In the genomic region with DNA sequence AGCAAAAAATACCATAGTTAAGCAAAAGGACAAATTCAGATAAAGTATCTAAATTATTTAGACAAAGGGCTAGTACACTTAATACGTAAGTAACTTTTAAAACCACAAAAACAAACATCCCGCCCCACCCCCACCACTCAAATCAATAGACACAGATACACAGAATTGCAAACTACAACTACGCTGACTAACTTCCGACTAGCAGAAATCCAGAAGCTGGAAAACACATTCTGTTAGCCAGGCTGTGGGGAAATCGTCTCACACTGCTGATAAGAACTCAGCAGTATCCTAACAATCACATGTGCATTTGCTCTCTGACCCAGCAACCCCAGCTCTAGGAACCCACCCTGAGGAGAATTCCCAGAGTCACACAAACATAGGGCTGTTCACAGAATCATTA, we compare ENCODE assay signal across 22 cellular contexts. TPM values are rescaled to one million over a fixed set of nuclear protein-coding genes. Genes with fewer than 3 reads are reported as not detected.
A peak's percentile ranks its signal among the peaks of the same experiment; 100 is the strongest.
DNase-seq lines count a peak whose midpoint lies in the region; ATAC-seq and TF ChIP-seq lines count a peak whose summit lies in the region.
"Had no signal": no experiment of that assay in that cellular context is flagged by ENCODE, and none has a peak within 500 bp of the region (broad histone marks: within the 10 kb centered on the region; RNA-seq: fewer than 3 reads in every experiment).

No MANE protein-coding gene starts in this region.

- no peak for TF ChIP-seq POLR2A in body of pancreas (IDR thresholded peaks at IDR 0.05)

- peak overlapping the region; percentile 83 for H3K27ac ChIP-seq in cardiac muscle cell
- H3K27ac ChIP-seq in right atrium auricular region, result no peak overlapping the region
- peak overlapping the region; percentile 72 for H3K27ac ChIP-seq in mesodermal cell (ENCODE audit: low read depth, low read length, severe bottlenecking)
- no peak overlapping the region for H3K27ac ChIP-seq in body of pancreas
- H3K27ac ChIP-seq: BLaER1, KMS-11, tibial artery had no signal

- no peaks in the 10 kb centered on the region for H3K27me3 ChIP-seq in cardiac muscle cell
- H3K27me3 ChIP-seq in right atrium auricular region, result no peaks in the 10 kb centered on the region
- H3K27me3 ChIP-seq in body of pancreas, result no peaks in the 10 kb centered on the region
- H3K27me3 ChIP-seq: BLaER1, tibial artery had no signal

- H3K9me3 ChIP-seq in cardiac muscle cell (ENCODE audit: low read depth) (no peaks in the 10 kb centered on the region), right atrium auricular region (no peaks in the 10 kb centered on the region), mesodermal cell (ENCODE audit: control insufficient read depth, low read length) (no peaks in the 10 kb centered on the region), body of pancreas (no peaks in the 10 kb centered on the region)
- H3K9me3 ChIP-seq: BLaER1, HAP-1, tibial artery had no signal

- ATAC-seq in body of pancreas, result no peak

- peaks cover 24% of the 10 kb centered on the region for H3K4me1 ChIP-seq in cardiac muscle cell (ENCODE audit: low read depth)
- H3K4me1 ChIP-seq in right atrium auricular region, result peaks cover 0 to 27% of the 10 kb centered on the region in 2 donors
- peaks cover 10% of the 10 kb centered on the region for H3K4me1 ChIP-seq in mesodermal cell (ENCODE audit: control insufficient read depth, insufficient read depth, low read length, poor library complexity, severe bottlenecking)
- H3K4me1 ChIP-seq in body of pancreas, result peaks cover 29% of the 10 kb centered on the region
- H3K4me1 ChIP-seq: HAP-1 had no signal

- peaks cover 29% of the 10 kb centered on the region for H3K36me3 ChIP-seq in cardiac muscle cell
- peaks cover 72% of the 10 kb centered on the region for H3K36me3 ChIP-seq in right atrium auricular region
- peaks cover 95% of the 10 kb centered on the region for H3K36me3 ChIP-seq in mesodermal cell (ENCODE audit: control insufficient read depth, insufficient read depth, low read length)
- peaks cover 0 to 21% of the 10 kb centered on the region in 2 donors for H3K36me3 ChIP-seq in body of pancreas (replicated peaks in 1 of 2; ENCODE audit: insufficient read depth in 1 of 2, low read depth in 2 of 2)

- WGBS in mesodermal cell (ENCODE audit: insufficient coverage in 2 of 2), 2 experiments, result 81% methylated on average over 4 to 5 of the region's 5 CpGs
- 67 to 69% methylated on average over 5 of the region's 5 CpGs for WGBS in body of pancreas, 2 donors

- intact Hi-C loops in body of pancreas (cut with DNase I), result no loop called here

- DNase-seq in cardiac muscle cell (ENCODE audit: low read depth in 1 of 2, low spot score in 1 of 2) (peak; percentile 10 to 81), right atrium auricular region (ENCODE audit: low spot score) (no peak), fibroblast of mammary gland (ENCODE audit: low read depth) (peak; percentile 53), body of pancreas (no peak), LoVo (ENCODE audit: low spot score) (no peak), DMS114 treated with DMSO at 0.1 percent for 48 hours (lab: John Stamatoyannopoulos, UW; ENCODE audit: unreplicated experiment) (no peak), AG08396 (ENCODE audit: low spot score) (no peak)
- DNase-seq: activated B cell treated with CpG ODN at 0.5 μM for 24 hours, aorta, DMS53, kidney glomerular epithelial cell, mammary epithelial cell, NCI-H1417 treated with DMSO at 0.1 percent for 48 hours, NCI-H2081, NCI-H774, RPMI8226, T-helper 1 cell, tibial artery had no signal

- TF ChIP-seq CTCF in cardiac muscle cell (IDR thresholded peaks at IDR 0.05; ENCODE audit: low read depth, low read length), result no peak
- no peak for TF ChIP-seq CTCF in right atrium auricular region (IDR thresholded peaks at IDR 0.05)
- no peak for TF ChIP-seq CTCF in fibroblast of mammary gland (conservative IDR thresholded peaks at IDR 0.05; ENCODE audit: control insufficient read depth, insufficient read depth, low read depth, low read length)
- no peak for TF ChIP-seq CTCF in body of pancreas (IDR thresholded peaks at IDR 0.05)

- H3K4me3 ChIP-seq in cardiac muscle cell, result no peak overlapping the region
- no peak overlapping the region for H3K4me3 ChIP-seq in right atrium auricular region
- H3K4me3 ChIP-seq in fibroblast of mammary gland (ENCODE audit: control insufficient read depth, low read depth, low read length), result no peak overlapping the region
- H3K4me3 ChIP-seq in mesodermal cell (ENCODE audit: extremely low read depth, insufficient read depth, low read length, poor library complexity, severe bottlenecking), result no peak overlapping the region
- no peak overlapping the region for H3K4me3 ChIP-seq in body of pancreas
- H3K4me3 ChIP-seq: BLaER1, HAP-1, tibial artery had no signal

RNA-seq across cellular contexts. Expression of a gene that starts 16.6 kb away (rescaled TPM):
- total RNA-seq in cardiac muscle cell (109 and 142 TPM in 2 replicates), right atrium auricular region (100 to 1,000 TPM in 1 of 2 donors, 10 to 100 TPM in 1; 97.8 to 124 TPM), body of pancreas (10 to 100 TPM; 39.7 to 56.7 TPM)
- 50.4 and 58.2 TPM in 2 replicates for polyA plus RNA-seq in cardiac muscle cell
- polyA plus RNA-seq in mesodermal cell (2013, experiment 1 of 2), result 77.8 TPM
- polyA plus RNA-seq in mesodermal cell (2013, experiment 2 of 2), result 66.0 TPM

RNA-seq across cellular contexts. Expression of a gene that starts 28.4 kb away (rescaled TPM):
- total RNA-seq in cardiac muscle cell (36.6 and 49.0 TPM in 2 replicates), right atrium auricular region (10 to 100 TPM; 40.5 to 44.8 TPM), body of pancreas (10 to 100 TPM; 22.4 to 35.0 TPM)
- polyA plus RNA-seq in cardiac muscle cell, result 52.4 and 61.0 TPM in 2 replicates
- 64.8 TPM for polyA plus RNA-seq in mesodermal cell (2013, experiment 1 of 2)
- 55.2 TPM for polyA plus RNA-seq in mesodermal cell (2013, experiment 2 of 2)

Comparison
In these comparisons a context has a peak if more than half of its experiments do, and no peak if none do; other contexts are left out.
1. DNase-seq: peak in cardiac muscle cell (2 of 2) and fibroblast of mammary gland (single experiment); none in right atrium auricular region (single experiment), body of pancreas (0 of 4), LoVo (single experiment), DMS114 treated with DMSO at 0.1 percent for 48 hours (single experiment) and AG08396 (single experiment).
2. H3K27ac ChIP-seq: peak in cardiac muscle cell (single experiment) and mesodermal cell (single experiment); none in right atrium auricular region (0 of 2) and body of pancreas (0 of 4).